ENCODE assay signal across 1 cellular context in the genomic region with DNA sequence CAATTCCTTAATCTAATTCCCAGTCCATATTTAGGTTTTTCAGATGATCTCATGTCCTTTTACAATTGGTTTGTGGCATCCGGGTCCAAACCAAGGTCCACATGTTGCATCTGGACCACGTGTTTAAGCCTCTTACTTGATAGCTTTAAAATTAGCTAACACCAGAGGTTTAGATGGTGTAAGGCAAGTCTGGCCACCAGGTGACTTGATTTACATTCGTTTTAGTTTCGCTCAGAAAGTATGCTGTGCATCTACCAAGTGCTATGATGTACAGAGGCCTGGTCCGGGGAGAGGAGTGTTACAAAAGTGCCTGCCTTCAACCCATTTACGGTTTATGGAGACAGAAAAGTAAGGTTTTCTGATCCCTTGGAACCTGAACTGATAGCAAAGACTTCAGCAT.
TF ChIP-seq lines count a peak whose summit lies in the region.

No MANE protein-coding gene starts in this region.

TF ChIP-seq in K562, 482 proteins besides CTCF, POLR2A, EP300 and RAD21:
- TF ChIP-seq, protein P1, sequence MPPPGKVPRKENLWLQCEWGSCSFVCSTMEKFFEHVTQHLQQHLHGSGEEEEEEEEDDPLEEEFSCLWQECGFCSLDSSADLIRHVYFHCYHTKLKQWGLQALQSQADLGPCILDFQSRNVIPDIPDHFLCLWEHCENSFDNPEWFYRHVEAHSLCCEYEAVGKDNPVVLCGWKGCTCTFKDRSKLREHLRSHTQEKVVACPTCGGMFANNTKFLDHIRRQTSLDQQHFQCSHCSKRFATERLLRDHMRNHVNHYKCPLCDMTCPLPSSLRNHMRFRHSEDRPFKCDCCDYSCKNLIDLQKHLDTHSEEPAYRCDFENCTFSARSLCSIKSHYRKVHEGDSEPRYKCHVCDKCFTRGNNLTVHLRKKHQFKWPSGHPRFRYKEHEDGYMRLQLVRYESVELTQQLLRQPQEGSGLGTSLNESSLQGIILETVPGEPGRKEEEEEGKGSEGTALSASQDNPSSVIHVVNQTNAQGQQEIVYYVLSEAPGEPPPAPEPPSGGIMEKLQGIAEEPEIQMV (tag; conservative IDR thresholded peaks at IDR 0.05; ENCODE audit: low read depth), result no peak
- TF ChIP-seq MYC (IDR thresholded peaks at IDR 0.05; ENCODE audit: low read depth, low read length) (peak; percentile 63; the same call in 1 of the 2 replicates), MYC (CRISPR knock-in tag; IDR thresholded peaks at IDR 0.05; ENCODE audit: borderline replicate concordance, low read depth) (no peak), GABPA (tag; conservative IDR thresholded peaks at IDR 0.05; ENCODE audit: low read depth) (no peak), NCOA1 (IDR thresholded peaks at IDR 0.05; ENCODE audit: low read depth) (no peak), ZSCAN32 (CRISPR knock-in tag; IDR thresholded peaks at IDR 0.05) (no peak), LCOR (CRISPR knock-in tag; IDR thresholded peaks at IDR 0.05) (0 out of 2 replicates have a peak, but pooled peaks have one; percentile 18), HOXB6 (CRISPR knock-in tag; IDR thresholded peaks at IDR 0.05; ENCODE audit: borderline replicate concordance) (no peak), CAMTA2 (CRISPR knock-in tag; conservative IDR thresholded peaks at IDR 0.05) (no peak), SRF (CRISPR knock-in tag; IDR thresholded peaks at IDR 0.05) (no peak), TEAD1 (CRISPR knock-in tag; IDR thresholded peaks at IDR 0.05) (no peak), SAP30 (IDR thresholded peaks at IDR 0.05; ENCODE audit: borderline replicate concordance, insufficient read depth, low read depth, low read length, poor library complexity, severe bottlenecking) (no peak), ZC3H11A (IDR thresholded peaks at IDR 0.05; ENCODE audit: low read depth, low read length) (no peak), ZNF668 (CRISPR knock-in tag; IDR thresholded peaks at IDR 0.05) (no peak), ZBED1 (IDR thresholded peaks at IDR 0.05) (no peak), ZNF274 (IDR thresholded peaks at IDR 0.05; ENCODE audit: borderline replicate concordance, low read depth, low read length) (no peak), KLF6 (CRISPR knock-in tag; IDR thresholded peaks at IDR 0.05; ENCODE audit: borderline replicate concordance) (no peak), MEIS2 (IDR thresholded peaks at IDR 0.05; ENCODE audit: partially characterized antibody) (peak; percentile 24), FOXJ2 (tag; IDR thresholded peaks at IDR 0.05) (no peak), RUNX1 (IDR thresholded peaks at IDR 0.05; ENCODE audit: low read depth) (no peak)
- TF ChIP-seq, protein P2, sequence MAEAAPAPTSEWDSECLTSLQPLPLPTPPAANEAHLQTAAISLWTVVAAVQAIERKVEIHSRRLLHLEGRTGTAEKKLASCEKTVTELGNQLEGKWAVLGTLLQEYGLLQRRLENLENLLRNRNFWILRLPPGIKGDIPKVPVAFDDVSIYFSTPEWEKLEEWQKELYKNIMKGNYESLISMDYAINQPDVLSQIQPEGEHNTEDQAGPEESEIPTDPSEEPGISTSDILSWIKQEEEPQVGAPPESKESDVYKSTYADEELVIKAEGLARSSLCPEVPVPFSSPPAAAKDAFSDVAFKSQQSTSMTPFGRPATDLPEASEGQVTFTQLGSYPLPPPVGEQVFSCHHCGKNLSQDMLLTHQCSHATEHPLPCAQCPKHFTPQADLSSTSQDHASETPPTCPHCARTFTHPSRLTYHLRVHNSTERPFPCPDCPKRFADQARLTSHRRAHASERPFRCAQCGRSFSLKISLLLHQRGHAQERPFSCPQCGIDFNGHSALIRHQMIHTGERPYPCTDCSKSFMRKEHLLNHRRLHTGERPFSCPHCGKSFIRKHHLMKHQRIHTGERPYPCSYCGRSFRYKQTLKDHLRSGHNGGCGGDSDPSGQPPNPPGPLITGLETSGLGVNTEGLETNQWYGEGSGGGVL (CRISPR knock-in tag; IDR thresholded peaks at IDR 0.05), result no peak
- TF ChIP-seq, protein P3, sequence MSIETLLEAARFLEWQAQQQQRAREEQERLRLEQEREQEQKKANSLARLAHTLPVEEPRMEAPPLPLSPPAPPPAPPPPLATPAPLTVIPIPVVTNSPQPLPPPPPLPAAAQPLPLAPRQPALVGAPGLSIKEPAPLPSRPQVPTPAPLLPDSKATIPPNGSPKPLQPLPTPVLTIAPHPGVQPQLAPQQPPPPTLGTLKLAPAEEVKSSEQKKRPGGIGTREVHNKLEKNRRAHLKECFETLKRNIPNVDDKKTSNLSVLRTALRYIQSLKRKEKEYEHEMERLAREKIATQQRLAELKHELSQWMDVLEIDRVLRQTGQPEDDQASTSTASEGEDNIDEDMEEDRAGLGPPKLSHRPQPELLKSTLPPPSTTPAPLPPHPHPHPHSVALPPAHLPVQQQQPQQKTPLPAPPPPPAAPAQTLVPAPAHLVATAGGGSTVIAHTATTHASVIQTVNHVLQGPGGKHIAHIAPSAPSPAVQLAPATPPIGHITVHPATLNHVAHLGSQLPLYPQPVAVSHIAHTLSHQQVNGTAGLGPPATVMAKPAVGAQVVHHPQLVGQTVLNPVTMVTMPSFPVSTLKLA (conservative IDR thresholded peaks at IDR 0.05), result peak; percentile 24 to 41; a peak in 1 of 4 replicates
- TF ChIP-seq, protein P4, sequence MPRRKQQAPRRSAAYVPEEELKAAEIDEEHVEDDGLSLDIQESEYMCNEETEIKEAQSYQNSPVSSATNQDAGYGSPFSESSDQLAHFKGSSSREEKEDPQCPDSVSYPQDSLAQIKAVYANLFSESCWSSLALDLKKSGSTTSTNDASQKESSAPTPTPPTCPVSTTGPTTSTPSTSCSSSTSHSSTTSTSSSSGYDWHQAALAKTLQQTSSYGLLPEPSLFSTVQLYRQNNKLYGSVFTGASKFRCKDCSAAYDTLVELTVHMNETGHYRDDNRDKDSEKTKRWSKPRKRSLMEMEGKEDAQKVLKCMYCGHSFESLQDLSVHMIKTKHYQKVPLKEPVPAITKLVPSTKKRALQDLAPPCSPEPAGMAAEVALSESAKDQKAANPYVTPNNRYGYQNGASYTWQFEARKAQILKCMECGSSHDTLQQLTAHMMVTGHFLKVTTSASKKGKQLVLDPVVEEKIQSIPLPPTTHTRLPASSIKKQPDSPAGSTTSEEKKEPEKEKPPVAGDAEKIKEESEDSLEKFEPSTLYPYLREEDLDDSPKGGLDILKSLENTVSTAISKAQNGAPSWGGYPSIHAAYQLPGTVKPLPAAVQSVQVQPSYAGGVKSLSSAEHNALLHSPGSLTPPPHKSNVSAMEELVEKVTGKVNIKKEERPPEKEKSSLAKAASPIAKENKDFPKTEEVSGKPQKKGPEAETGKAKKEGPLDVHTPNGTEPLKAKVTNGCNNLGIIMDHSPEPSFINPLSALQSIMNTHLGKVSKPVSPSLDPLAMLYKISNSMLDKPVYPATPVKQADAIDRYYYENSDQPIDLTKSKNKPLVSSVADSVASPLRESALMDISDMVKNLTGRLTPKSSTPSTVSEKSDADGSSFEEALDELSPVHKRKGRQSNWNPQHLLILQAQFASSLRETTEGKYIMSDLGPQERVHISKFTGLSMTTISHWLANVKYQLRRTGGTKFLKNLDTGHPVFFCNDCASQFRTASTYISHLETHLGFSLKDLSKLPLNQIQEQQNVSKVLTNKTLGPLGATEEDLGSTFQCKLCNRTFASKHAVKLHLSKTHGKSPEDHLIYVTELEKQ (CRISPR knock-in tag; IDR thresholded peaks at IDR 0.05), result no peak
- TF ChIP-seq, protein P5, sequence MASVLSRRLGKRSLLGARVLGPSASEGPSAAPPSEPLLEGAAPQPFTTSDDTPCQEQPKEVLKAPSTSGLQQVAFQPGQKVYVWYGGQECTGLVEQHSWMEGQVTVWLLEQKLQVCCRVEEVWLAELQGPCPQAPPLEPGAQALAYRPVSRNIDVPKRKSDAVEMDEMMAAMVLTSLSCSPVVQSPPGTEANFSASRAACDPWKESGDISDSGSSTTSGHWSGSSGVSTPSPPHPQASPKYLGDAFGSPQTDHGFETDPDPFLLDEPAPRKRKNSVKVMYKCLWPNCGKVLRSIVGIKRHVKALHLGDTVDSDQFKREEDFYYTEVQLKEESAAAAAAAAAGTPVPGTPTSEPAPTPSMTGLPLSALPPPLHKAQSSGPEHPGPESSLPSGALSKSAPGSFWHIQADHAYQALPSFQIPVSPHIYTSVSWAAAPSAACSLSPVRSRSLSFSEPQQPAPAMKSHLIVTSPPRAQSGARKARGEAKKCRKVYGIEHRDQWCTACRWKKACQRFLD (CRISPR knock-in tag; IDR thresholded peaks at IDR 0.05), result no peak
